ENCODE assay signal across 8 cellular contexts in genomic region chr10:73110345-73110849, GRCh38. TPM values are rescaled to one million over a fixed set of nuclear protein-coding genes. Genes with fewer than 3 reads are reported as not detected.
DNase-seq lines count a peak whose midpoint lies in the region; ATAC-seq and TF ChIP-seq lines count a peak whose summit lies in the region.

Gene NUDT13 (plus strand): TSS chr10:73110455. CDS start chr10:73114366, 3,911 bp downstream.

- ATAC-seq in HG02798 (IDR thresholded peaks at IDR 0.05; ENCODE audit: poor library complexity, unreplicated experiment) = peak; percentile 90
- no peak for ATAC-seq in GM19452 (IDR thresholded peaks at IDR 0.05; ENCODE audit: unreplicated experiment)

- H3K4me3 Mint-ChIP-seq in activated T-helper 2 cell treated with anti-CD3 and anti-CD28 coated beads, Interferon-gamma antibody, Interleukin-2, Interleukin-4, amounts not matched to agents 10 μg/mL and 5 μg/mL and 100 μg/mL, durations not matched to agents 14 hours and 24 hours and 36 hours (ENCODE audit: low read depth) = peak within 1 kb of the TSS; percentile 76

- H3K4me3 ChIP-seq in fibroblast of lung (replicated peaks in 1 of 4; ENCODE audit: control extremely low read depth in 1 of 4, insufficient read depth in 1 of 4, low read depth in 3 of 4, low read length in 4 of 4) (peak within 1 kb of the TSS; percentile 48 to 92 (median 60)), muscle layer of colon (ENCODE audit: low read depth in 1 of 2, low read length in 2 of 2) (peak within 1 kb of the TSS; percentile 30 to 80), subcutaneous abdominal adipose tissue (ENCODE audit: low read depth in 1 of 5, low read length in 5 of 5) (peak within 1 kb of the TSS; percentile 75 to 96 (median 82))

- H3K9me3 Mint-ChIP-seq in activated T-helper 2 cell treated with anti-CD3 and anti-CD28 coated beads, Interferon-gamma antibody, Interleukin-2, Interleukin-4, amounts not matched to agents 10 μg/mL and 5 μg/mL and 100 μg/mL, durations not matched to agents 14 hours and 24 hours and 36 hours = peaks cover 15% of the 10 kb centered on the region

- H3K4me1 ChIP-seq in fibroblast of lung (ENCODE audit: control insufficient read depth, extremely low read depth, insufficient read depth, low read length) (peaks cover 2% of the 10 kb centered on the region), muscle layer of colon (ENCODE audit: insufficient read depth, low read length) (no peaks in the 10 kb centered on the region), subcutaneous abdominal adipose tissue (ENCODE audit: control insufficient read depth in 5 of 5, insufficient read depth in 5 of 5, low read length in 5 of 5) (peaks cover 0 to 8% (median 2%) of the 10 kb centered on the region in 5 donors)

- no peaks in the 10 kb centered on the region for H3K79me2 ChIP-seq in fibroblast of lung (ENCODE audit: control insufficient read depth, insufficient read depth, low read length)

- TF ChIP-seq CTCF in fibroblast of lung (conservative IDR thresholded peaks at IDR 0.05 in 1 of 2, IDR thresholded peaks at IDR 0.05 in 1 of 2; ENCODE audit: low read depth in 1 of 2, low read length in 2 of 2) = no peak

- peak within 1 kb of the TSS; percentile 79 for H3K4me2 ChIP-seq in fibroblast of lung (ENCODE audit: extremely low read depth, insufficient read depth, low read length)

- H3K27me3 Mint-ChIP-seq in activated T-helper 2 cell treated with anti-CD3 and anti-CD28 coated beads, Interferon-gamma antibody, Interleukin-2, Interleukin-4, amounts not matched to agents 10 μg/mL and 5 μg/mL and 100 μg/mL, durations not matched to agents 14 hours and 24 hours and 36 hours (ENCODE audit: low read depth) = no peaks in the 10 kb centered on the region

- H3K27me3 ChIP-seq in fibroblast of lung (ENCODE audit: control insufficient read depth, insufficient read depth, low read length) = no peaks in the 10 kb centered on the region
- H3K27me3 ChIP-seq in muscle layer of colon (ENCODE audit: control insufficient read depth in 1 of 2, insufficient read depth in 2 of 2, low read length in 2 of 2) = no peaks in the 10 kb centered on the region
- H3K27me3 ChIP-seq in subcutaneous abdominal adipose tissue (ENCODE audit: control insufficient read depth in 5 of 5, insufficient read depth in 4 of 5, low read length in 5 of 5) = no peaks in the 10 kb centered on the region

- H3K36me3 ChIP-seq in fibroblast of lung (ENCODE audit: control insufficient read depth, insufficient read depth, low read length) (no peaks in the 10 kb centered on the region), muscle layer of colon (ENCODE audit: insufficient read depth, low read length) (no peaks in the 10 kb centered on the region), subcutaneous abdominal adipose tissue (ENCODE audit: control insufficient read depth in 5 of 5, insufficient read depth in 5 of 5, low read length in 5 of 5) (peaks cover 0 to 4% (median 0%) of the 10 kb centered on the region in 5 donors)

- peaks cover 10% of the 10 kb centered on the region for H3K4me1 Mint-ChIP-seq in activated T-helper 2 cell treated with anti-CD3 and anti-CD28 coated beads, Interferon-gamma antibody, Interleukin-2, Interleukin-4, amounts not matched to agents 10 μg/mL and 5 μg/mL and 100 μg/mL, durations not matched to agents 14 hours and 24 hours and 36 hours (ENCODE audit: low read depth)

- H3K27ac ChIP-seq in fibroblast of lung (ENCODE audit: insufficient read depth, low read length) = peak within 1 kb of the TSS; percentile 83
- H3K27ac ChIP-seq in muscle layer of colon (ENCODE audit: low read depth, low read length) = peak within 1 kb of the TSS; percentile 86
- H3K27ac ChIP-seq in subcutaneous abdominal adipose tissue (ENCODE audit: low read depth, low read length) = peak within 1 kb of the TSS; percentile 90

- H3K9me3 ChIP-seq in fibroblast of lung (ENCODE audit: control insufficient read depth, insufficient read depth, low read depth, low read length) (no peaks in the 10 kb centered on the region), muscle layer of colon (ENCODE audit: low read length) (no peaks in the 10 kb centered on the region), subcutaneous abdominal adipose tissue (ENCODE audit: control insufficient read depth in 5 of 5, low read length in 5 of 5) (no peaks in the 10 kb centered on the region)

- no peaks in the 10 kb centered on the region for H4K20me1 ChIP-seq in fibroblast of lung (ENCODE audit: control insufficient read depth, extremely low read depth, insufficient read depth, low read length)

- DNase-seq in EL (peak; percentile 78), fibroblast of lung (ENCODE audit: low read depth in 2 of 2) (peak; percentile 73 to 81)
- DNase-seq in activated T-helper 2 cell treated with anti-CD3 and anti-CD28 coated beads, Interferon-gamma antibody, Interleukin-2, Interleukin-4, amounts not matched to agents 10 μg/mL and 5 μg/mL and 100 μg/mL, durations not matched to agents 14 hours and 24 hours and 36 hours (ENCODE audit: low spot score) = peak; percentile 22

- H3K27ac Mint-ChIP-seq in activated T-helper 2 cell treated with anti-CD3 and anti-CD28 coated beads, Interferon-gamma antibody, Interleukin-2, Interleukin-4, amounts not matched to agents 10 μg/mL and 5 μg/mL and 100 μg/mL, durations not matched to agents 14 hours and 24 hours and 36 hours = peak within 1 kb of the TSS; percentile 88

- H3K36me3 Mint-ChIP-seq in activated T-helper 2 cell treated with anti-CD3 and anti-CD28 coated beads, Interferon-gamma antibody, Interleukin-2, Interleukin-4, amounts not matched to agents 10 μg/mL and 5 μg/mL and 100 μg/mL, durations not matched to agents 14 hours and 24 hours and 36 hours (ENCODE audit: low read depth) = peaks cover 46% of the 10 kb centered on the region

- intact Hi-C loops in activated T-helper 2 cell treated with anti-CD3 and anti-CD28 coated beads, Interferon-gamma antibody, Interleukin-2, Interleukin-4, amounts not matched to agents 10 μg/mL and 5 μg/mL and 100 μg/mL, durations not matched to agents 14 hours and 24 hours and 36 hours (cut with micrococcal nuclease) = loop anchor here (1.0 to 5.0 kb wide), 2 partner anchors 13 to 57 kb away; partner anchors contain the start of genes ECD and FAM149B1

- H3K9ac ChIP-seq in fibroblast of lung (ENCODE audit: insufficient read depth, low read length) (peak within 1 kb of the TSS; percentile 57), muscle layer of colon (ENCODE audit: low read length) (peak within 1 kb of the TSS; percentile 85), subcutaneous abdominal adipose tissue (ENCODE audit: low read length in 5 of 5) (peak within 1 kb of the TSS; percentile 71 to 90 (median 80))

- peak within 1 kb of the TSS; percentile 73 for H2AFZ ChIP-seq in fibroblast of lung (ENCODE audit: low read length)

TF ChIP-seq in PFSK-1, 5 proteins besides CTCF, POLR2A, EP300 and RAD21:
- TF ChIP-seq REST (IDR thresholded peaks at IDR 0.05; ENCODE audit: insufficient read depth in 1 of 2, low read depth in 2 of 2, low read length in 2 of 2) = no peak
- peak; percentile 87; the same call in 1 of the 2 replicates for TF ChIP-seq POLR2AphosphoS5 (IDR thresholded peaks at IDR 0.05; ENCODE audit: low read depth, low read length)
- TF ChIP-seq TAF1 (IDR thresholded peaks at IDR 0.05; ENCODE audit: borderline replicate concordance, insufficient read depth, low read length) = peak; percentile 61; the same call in 1 of the 2 replicates
- TF ChIP-seq FOXP2 (optimal IDR thresholded peaks at IDR 0.05; ENCODE audit: borderline replicate concordance, extremely low read depth, extremely low read length, insufficient read depth) = no peak
- TF ChIP-seq SIN3A (IDR thresholded peaks at IDR 0.05; ENCODE audit: borderline replicate concordance, insufficient read depth, low read length) = 0 out of 2 replicates have a peak, but pooled peaks have one; percentile 29
TF ChIP-seq in PFSK-1: peak in this region for 3.

RNA-seq across cellular contexts. Expression of gene NUDT13, which starts in this region (rescaled TPM):
- 1.2 TPM for polyA plus RNA-seq in PFSK-1 (2012; ENCODE audit: insufficient read length, low read depth)
- total RNA-seq in activated T-helper 2 cell treated with anti-CD3 and anti-CD28 coated beads, Interferon-gamma antibody, Interleukin-2, Interleukin-4, amounts not matched to agents 10 μg/mL and 5 μg/mL and 100 μg/mL, durations not matched to agents 14 hours and 24 hours and 36 hours = 0.76 and 1.0 TPM in 2 replicates
- total RNA-seq in fibroblast of lung = 2.1 and 2.6 TPM in 2 replicates
- polyA plus RNA-seq in fibroblast of lung = 1.3 and 1.8 TPM in 2 replicates
- polyA plus RNA-seq in fibroblast of lung (2012) = 1.5 and 2.0 TPM in 2 replicates
- polyA minus RNA-seq in fibroblast of lung (ENCODE audit: low replicate concordance) = not detected in 2 replicates

Comparison
In these comparisons a context has a peak if more than half of its experiments do, and no peak if none do; other contexts are left out.
1. DNase-seq: peak in every context shown above with its lines; median percentile 78 in EL; 77 in fibroblast of lung; 22 in activated T-helper 2 cell treated with anti-CD3 and anti-CD28 coated beads, Interferon-gamma antibody, Interleukin-2, Interleukin-4, amounts not matched to agents 10 μg/mL and 5 μg/mL and 100 μg/mL, durations not matched to agents 14 hours and 24 hours and 36 hours.